In the genomic region with DNA sequence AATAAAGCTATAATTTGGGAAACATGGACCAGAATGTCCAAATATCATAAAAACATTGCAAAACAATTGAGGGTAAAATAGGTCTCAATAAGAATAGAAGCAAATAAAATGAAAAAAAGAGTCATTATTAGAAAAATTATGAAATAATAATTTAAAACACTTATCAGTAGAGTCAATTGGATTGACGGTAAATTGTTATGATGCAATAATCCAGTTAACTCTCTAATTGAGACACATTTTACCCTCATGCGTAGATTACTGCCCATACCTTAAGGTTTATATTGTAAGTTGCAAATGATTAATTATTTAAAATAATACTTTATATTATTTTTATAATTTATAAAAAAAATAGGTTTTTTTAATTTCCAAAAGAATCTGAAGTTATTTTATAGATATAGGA, we compare ENCODE assay signal across 21 cellular contexts.
"Had no signal": no experiment of that assay in that cellular context is flagged by ENCODE, and none has a peak within 500 bp of the region (broad histone marks: within the 10 kb centered on the region; RNA-seq: fewer than 3 reads in every experiment).

No MANE protein-coding gene starts in this region.

- FAIRE-seq: bronchial epithelial cell had no signal

- H3K36me3 ChIP-seq: MG63 had no signal

- DNase-seq: activated CD4-positive, alpha-beta memory T cell treated with anti-CD3 and anti-CD28 coated beads, Interleukin-2, amount 10 ng/mL, durations not matched to agents 7 days and 5 days; activated CD4-positive, alpha-beta T cell treated with anti-CD3 and anti-CD28 coated beads for 1 hour; activated CD4-positive, alpha-beta T cell treated with anti-CD3 and anti-CD28 coated beads for 48 hours; activated CD4-positive, CD25-positive, alpha-beta regulatory T cell; activated CD8-positive, alpha-beta memory T cell treated with anti-CD3 and anti-CD28 coated beads for 24 hours; activated CD8-positive, alpha-beta memory T cell treated with anti-CD3 and anti-CD28 coated beads, Interleukin-2, amount 10 ng/mL, durations not matched to agents 7 days and 5 days; activated CD8-positive, alpha-beta memory T cell treated with anti-CD3 and anti-CD28 coated beads, Interleukin-2, amount 50 U/mL, for 48 hours; activated effector memory CD4-positive, alpha-beta T cell treated with Interleukin-2 at 50 U/mL for 16 hours; activated naive CD4-positive, alpha-beta T cell treated with anti-CD3 and anti-CD28 coated beads, Interleukin-2, amount 10 ng/mL, durations not matched to agents 7 days and 5 days; activated naive CD8-positive, alpha-beta T cell treated with anti-CD3 and anti-CD28 coated beads, Interleukin-2, amount 50 U/mL, for 24 hours; activated T-cell treated with anti-CD3 and anti-CD28 coated beads, Interleukin-2, amount 50 U/mL, for 48 hours; MG63; NCI-H1436 treated with DMSO at 0.1 percent for 48 hours; NCI-H2171; NCI-H510A; NK-92 treated with Interleukin-12 subunit alpha and Interleukin-12 subunit beta, amount 100 ng/mL, for 24 hours; Right ventricle myocardium superior; T-helper 9 cell had no signal

- H3K4me3 ChIP-seq: MG63 had no signal

- H3K27ac Mint-ChIP-seq: activated CD4-positive, alpha-beta memory T cell treated with anti-CD3 and anti-CD28 coated beads, Interleukin-2, amount 10 ng/mL, durations not matched to agents 7 days and 5 days; activated CD8-positive, alpha-beta memory T cell treated with anti-CD3 and anti-CD28 coated beads, Interleukin-2, amount 10 ng/mL, durations not matched to agents 7 days and 5 days; activated naive CD4-positive, alpha-beta T cell treated with anti-CD3 and anti-CD28 coated beads, Interleukin-2, amount 10 ng/mL, durations not matched to agents 7 days and 5 days; activated naive CD8-positive, alpha-beta T cell; activated naive CD8-positive, alpha-beta T cell treated with anti-CD3 and anti-CD28 coated beads, Interleukin-2, amount 50 U/mL, for 24 hours; brain had no signal

- H3K27me3 ChIP-seq: MG63 had no signal

- H3K9me3 Mint-ChIP-seq: activated CD4-positive, alpha-beta memory T cell treated with anti-CD3 and anti-CD28 coated beads, Interleukin-2, amount 10 ng/mL, durations not matched to agents 7 days and 5 days; activated naive CD4-positive, alpha-beta T cell treated with anti-CD3 and anti-CD28 coated beads, Interleukin-2, amount 10 ng/mL, durations not matched to agents 7 days and 5 days; activated naive CD8-positive, alpha-beta T cell treated with anti-CD3 and anti-CD28 coated beads, Interleukin-2, amount 50 U/mL, for 24 hours had no signal

- H3K4me1 Mint-ChIP-seq: activated CD4-positive, alpha-beta memory T cell treated with anti-CD3 and anti-CD28 coated beads, Interleukin-2, amount 10 ng/mL, durations not matched to agents 7 days and 5 days; activated CD8-positive, alpha-beta memory T cell treated with anti-CD3 and anti-CD28 coated beads, Interleukin-2, amount 10 ng/mL, durations not matched to agents 7 days and 5 days; activated naive CD4-positive, alpha-beta T cell treated with anti-CD3 and anti-CD28 coated beads, Interleukin-2, amount 10 ng/mL, durations not matched to agents 7 days and 5 days; activated naive CD8-positive, alpha-beta T cell treated with anti-CD3 and anti-CD28 coated beads, Interleukin-2, amount 50 U/mL, for 24 hours had no signal

- H3K27me3 Mint-ChIP-seq: activated naive CD8-positive, alpha-beta T cell had no signal

- H3K36me3 Mint-ChIP-seq: activated CD8-positive, alpha-beta memory T cell treated with anti-CD3 and anti-CD28 coated beads, Interleukin-2, amount 10 ng/mL, durations not matched to agents 7 days and 5 days; activated naive CD4-positive, alpha-beta T cell treated with anti-CD3 and anti-CD28 coated beads, Interleukin-2, amount 10 ng/mL, durations not matched to agents 7 days and 5 days; brain had no signal

- H3K9me3 ChIP-seq: MG63 had no signal

- H3K4me3 Mint-ChIP-seq: activated CD4-positive, alpha-beta memory T cell treated with anti-CD3 and anti-CD28 coated beads, Interleukin-2, amount 10 ng/mL, durations not matched to agents 7 days and 5 days; activated CD8-positive, alpha-beta memory T cell treated with anti-CD3 and anti-CD28 coated beads, Interleukin-2, amount 10 ng/mL, durations not matched to agents 7 days and 5 days; activated naive CD4-positive, alpha-beta T cell treated with anti-CD3 and anti-CD28 coated beads, Interleukin-2, amount 10 ng/mL, durations not matched to agents 7 days and 5 days; activated naive CD8-positive, alpha-beta T cell; activated naive CD8-positive, alpha-beta T cell treated with anti-CD3 and anti-CD28 coated beads, Interleukin-2, amount 50 U/mL, for 24 hours; brain had no signal
